Comparison of ENCODE assay signal across 8 cellular contexts in the genomic region with DNA sequence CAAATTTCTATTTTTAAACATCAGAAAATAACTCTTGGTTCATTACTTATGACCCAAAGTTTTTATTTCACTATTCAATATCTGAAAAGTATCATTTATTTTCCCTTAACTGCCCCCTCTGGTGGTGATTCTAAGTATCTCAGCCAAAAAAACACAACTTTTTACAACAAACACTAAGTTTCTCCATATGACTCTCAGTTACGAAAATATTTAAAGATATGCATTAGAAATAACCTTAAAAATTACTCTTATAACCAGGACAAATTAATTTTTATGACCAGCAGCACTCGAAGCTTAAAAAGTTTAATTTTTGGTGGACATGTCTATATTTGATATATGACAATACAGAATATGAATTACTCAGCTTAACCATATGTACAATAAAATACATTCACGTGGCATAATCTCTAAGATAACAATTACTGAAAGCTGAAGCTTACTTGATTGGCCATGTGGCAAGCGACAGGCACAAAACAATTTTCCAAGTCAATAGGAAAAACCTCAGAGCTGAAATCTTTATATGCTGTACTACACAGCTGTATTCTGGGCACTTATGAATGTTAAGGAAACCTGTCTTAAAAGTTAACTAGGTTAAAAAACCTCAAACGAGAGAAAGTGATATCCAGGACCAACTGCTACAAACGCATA. TPM values are rescaled to one million over a fixed set of nuclear protein-coding genes. Genes with fewer than 3 reads are reported as not detected.
DNase-seq lines count a peak whose midpoint lies in the region; ATAC-seq and TF ChIP-seq lines count a peak whose summit lies in the region.

No MANE protein-coding gene starts in this region.

- H3K18ac ChIP-seq in trophoblast cell (ENCODE audit: low read length) = no peak overlapping the region

- peak overlapping the region; percentile 99 for H3K4me3 ChIP-seq in SU-DHL-6 (ENCODE audit: insufficient read depth, low read length, poor library complexity, severe bottlenecking)
- H3K4me3 ChIP-seq in fibroblast of lung (replicated peaks in 1 of 4; ENCODE audit: control extremely low read depth in 1 of 4, insufficient read depth in 1 of 4, low read depth in 3 of 4, low read length in 4 of 4) = peak overlapping the region; percentile 87 to 99 (median 92)
- peak overlapping the region; percentile 54 for H3K4me3 ChIP-seq in trophoblast cell (ENCODE audit: low read depth, low read length)

- TF ChIP-seq CTCF in GM20000 (IDR thresholded peaks at IDR 0.05; ENCODE audit: extremely low read depth, missing control alignments) = peak; percentile 13
- TF ChIP-seq CTCF in SU-DHL-6 (IDR thresholded peaks at IDR 0.05; ENCODE audit: insufficient read depth, low read length, poor library complexity, severe bottlenecking) = peak; percentile 87
- peak in 1 of 2 donors; percentile 65 for TF ChIP-seq CTCF in fibroblast of lung (conservative IDR thresholded peaks at IDR 0.05 in 1 of 2, IDR thresholded peaks at IDR 0.05 in 1 of 2; ENCODE audit: low read depth in 1 of 2, low read length in 2 of 2)

- no peaks in the 10 kb centered on the region for H3K9me2 ChIP-seq in SU-DHL-6 (replicated peaks; ENCODE audit: insufficient read depth, low read length)

- H3K4me1 ChIP-seq in fibroblast of lung (ENCODE audit: control insufficient read depth, extremely low read depth, insufficient read depth, low read length) = peaks cover 10% of the 10 kb centered on the region
- no peaks in the 10 kb centered on the region for H3K4me1 ChIP-seq in trophoblast cell (ENCODE audit: control insufficient read depth in 1 of 2, insufficient read depth in 2 of 2, low read length in 2 of 2)

- H2BK5ac ChIP-seq in trophoblast cell (ENCODE audit: low read depth, low read length, poor library complexity) = no peak overlapping the region

- no peak for ATAC-seq in HG03039 (IDR thresholded peaks at IDR 0.05; ENCODE audit: unreplicated experiment)
- no peak for ATAC-seq in HG03108 (IDR thresholded peaks at IDR 0.05; ENCODE audit: unreplicated experiment)

- peaks cover 86% of the 10 kb centered on the region for H3K79me2 ChIP-seq in SU-DHL-6 (ENCODE audit: insufficient read depth, low read length)
- H3K79me2 ChIP-seq in fibroblast of lung (ENCODE audit: control insufficient read depth, insufficient read depth, low read length) = peaks cover 89% of the 10 kb centered on the region
- peaks cover 34% of the 10 kb centered on the region for H3K79me2 ChIP-seq in trophoblast cell (ENCODE audit: control insufficient read depth, insufficient read depth, low read length, poor library complexity)

- H4K91ac ChIP-seq in trophoblast cell (ENCODE audit: low read depth, low read length) = no peak overlapping the region

- H3K79me1 ChIP-seq in trophoblast cell (ENCODE audit: low read length) = peaks cover 26% of the 10 kb centered on the region

- H3K4me2 ChIP-seq in SU-DHL-6 (ENCODE audit: low read depth, low read length, poor library complexity, severe bottlenecking) (peak overlapping the region; percentile 75), fibroblast of lung (ENCODE audit: extremely low read depth, insufficient read depth, low read length) (peak overlapping the region; percentile 82), trophoblast cell (ENCODE audit: low read length) (peak overlapping the region; percentile 82)

- H2BK120ac ChIP-seq in trophoblast cell (ENCODE audit: insufficient read depth, low read length, poor library complexity) = no peak overlapping the region

- peak; percentile 40 to 55 for DNase-seq in AML-193 (lab: John Stamatoyannopoulos, UW)
- no peak for DNase-seq in GM20000 (ENCODE audit: low spot score)
- DNase-seq in fibroblast of lung (ENCODE audit: low read depth in 2 of 2) = peak in 1 of 2 donors; percentile 55
- peak in 1 of 2 donors; percentile 82 for DNase-seq in trophoblast cell
- DNase-seq in GM03348 (ENCODE audit: low spot score) = no peak

- no peak overlapping the region for H4K8ac ChIP-seq in trophoblast cell (ENCODE audit: low read depth, low read length)

- H2AFZ ChIP-seq in SU-DHL-6 (ENCODE audit: low read depth, low read length, severe bottlenecking) (no peak overlapping the region), fibroblast of lung (ENCODE audit: low read length) (no peak overlapping the region), trophoblast cell (ENCODE audit: insufficient read depth, low read length, poor library complexity) (no peak overlapping the region)

- H3F3A ChIP-seq in SU-DHL-6 (ENCODE audit: insufficient read depth) = peaks cover 76% of the 10 kb centered on the region

- peaks cover 66% of the 10 kb centered on the region for H4K20me1 ChIP-seq in SU-DHL-6 (ENCODE audit: low read depth, low read length)
- H4K20me1 ChIP-seq in fibroblast of lung (ENCODE audit: control insufficient read depth, extremely low read depth, insufficient read depth, low read length) = peaks cover 10% of the 10 kb centered on the region

- H4K12ac ChIP-seq in trophoblast cell (ENCODE audit: low read depth, low read length) = no peak overlapping the region

- H3K9me3 ChIP-seq in SU-DHL-6 (ENCODE audit: insufficient read depth, low read length) (no peaks in the 10 kb centered on the region), fibroblast of lung (ENCODE audit: control insufficient read depth, insufficient read depth, low read depth, low read length) (no peaks in the 10 kb centered on the region), trophoblast cell (ENCODE audit: insufficient read depth, low read depth, low read length) (no peaks in the 10 kb centered on the region)

- H3K27me3 ChIP-seq in SU-DHL-6 (ENCODE audit: low read length) (no peaks in the 10 kb centered on the region), fibroblast of lung (ENCODE audit: control insufficient read depth, insufficient read depth, low read length) (no peaks in the 10 kb centered on the region), trophoblast cell (ENCODE audit: insufficient read depth, low read length) (no peaks in the 10 kb centered on the region)

- peak overlapping the region; percentile 73 for H3K4ac ChIP-seq in trophoblast cell (ENCODE audit: low read depth, low read length)

- no peak overlapping the region for H2BK12ac ChIP-seq in trophoblast cell (ENCODE audit: low read length)

- no peak overlapping the region for H2AK5ac ChIP-seq in trophoblast cell (ENCODE audit: low read length)

- H3K23ac ChIP-seq in trophoblast cell (ENCODE audit: low read length) = no peak overlapping the region

- peak overlapping the region; percentile 98 for H3K9ac ChIP-seq in SU-DHL-6 (ENCODE audit: low read length)
- peak overlapping the region; percentile 4 for H3K9ac ChIP-seq in fibroblast of lung (ENCODE audit: insufficient read depth, low read length)
- peak overlapping the region; percentile 78 for H3K9ac ChIP-seq in trophoblast cell (ENCODE audit: low read length)

- H3K27ac ChIP-seq in SU-DHL-6 (ENCODE audit: low read depth, low read length) (peak overlapping the region; percentile 97; the same call in 1 of the 2 replicates), fibroblast of lung (ENCODE audit: insufficient read depth, low read length) (no peak overlapping the region), trophoblast cell (ENCODE audit: low read depth, low read length) (no peak overlapping the region)

- no CpG with 5 or more reads among the region's 6 CpGs for WGBS in trophoblast cell (ENCODE audit: extremely low coverage, insufficient coverage, insufficient read length)

- peaks cover 70% of the 10 kb centered on the region for H3K36me3 ChIP-seq in SU-DHL-6 (ENCODE audit: low read length)
- H3K36me3 ChIP-seq in fibroblast of lung (ENCODE audit: control insufficient read depth, insufficient read depth, low read length) = peaks cover 2% of the 10 kb centered on the region
- H3K36me3 ChIP-seq in trophoblast cell (ENCODE audit: control insufficient read depth in 1 of 2, insufficient read depth in 2 of 2, low read length in 2 of 2) = peaks cover 13 to 26% of the 10 kb centered on the region in 2 experiments

- no peak overlapping the region for H3K14ac ChIP-seq in trophoblast cell (ENCODE audit: low read length)

RNA-seq across cellular contexts. Expression of a gene that starts 2.3 kb away (rescaled TPM):
- total RNA-seq in fibroblast of lung = 65.0 and 82.1 TPM in 2 replicates
- polyA plus RNA-seq in fibroblast of lung = 428 and 602 TPM in 2 replicates
- polyA plus RNA-seq in fibroblast of lung (2012) = 706 and 1,019 TPM in 2 replicates
- 35.1 and 40.6 TPM in 2 replicates for polyA minus RNA-seq in fibroblast of lung (ENCODE audit: low replicate concordance)
- 576 and 608 TPM in 2 replicates for polyA plus RNA-seq in trophoblast cell (2013)

RNA-seq across cellular contexts. Expression of a gene that starts 3.3 kb away (rescaled TPM):
- 105 and 121 TPM in 2 replicates for total RNA-seq in fibroblast of lung
- polyA plus RNA-seq in fibroblast of lung = 124 and 136 TPM in 2 replicates
- 135 and 136 TPM in 2 replicates for polyA plus RNA-seq in fibroblast of lung (2012)
- polyA minus RNA-seq in fibroblast of lung (ENCODE audit: low replicate concordance) = 2.0 and 4.4 TPM in 2 replicates
- polyA plus RNA-seq in trophoblast cell (2013) = 270 TPM in 2 replicates

RNA-seq across cellular contexts. Expression of a gene that starts 46.3 kb away (rescaled TPM):
- 5.4 and 9.1 TPM in 2 replicates for total RNA-seq in fibroblast of lung
- 5.3 and 12.2 TPM in 2 replicates for polyA plus RNA-seq in fibroblast of lung
- polyA plus RNA-seq in fibroblast of lung (2012) = 3.2 and 7.3 TPM in 2 replicates
- 0.74 and 2.3 TPM in 2 replicates for polyA minus RNA-seq in fibroblast of lung (ENCODE audit: low replicate concordance)
- 142 and 159 TPM in 2 replicates for polyA plus RNA-seq in trophoblast cell (2013)

Comparison
In these comparisons a context has a peak if more than half of its experiments do, and no peak if none do; other contexts are left out.
1. DNase-seq: peak in AML-193 (2 of 2); none in GM20000 (single experiment) and GM03348 (single experiment).
2. H3K9ac ChIP-seq: peak in every context shown above with its lines; median percentile 98 in SU-DHL-6; 78 in trophoblast cell; 4 in fibroblast of lung.
3. Peak in every context shown above with its lines, with median percentiles within 50 percentile points of each other: H3K4me2 ChIP-seq and H3K4me3 ChIP-seq.